8 cellular contexts compared by ENCODE assay signal in the genomic region with DNA sequence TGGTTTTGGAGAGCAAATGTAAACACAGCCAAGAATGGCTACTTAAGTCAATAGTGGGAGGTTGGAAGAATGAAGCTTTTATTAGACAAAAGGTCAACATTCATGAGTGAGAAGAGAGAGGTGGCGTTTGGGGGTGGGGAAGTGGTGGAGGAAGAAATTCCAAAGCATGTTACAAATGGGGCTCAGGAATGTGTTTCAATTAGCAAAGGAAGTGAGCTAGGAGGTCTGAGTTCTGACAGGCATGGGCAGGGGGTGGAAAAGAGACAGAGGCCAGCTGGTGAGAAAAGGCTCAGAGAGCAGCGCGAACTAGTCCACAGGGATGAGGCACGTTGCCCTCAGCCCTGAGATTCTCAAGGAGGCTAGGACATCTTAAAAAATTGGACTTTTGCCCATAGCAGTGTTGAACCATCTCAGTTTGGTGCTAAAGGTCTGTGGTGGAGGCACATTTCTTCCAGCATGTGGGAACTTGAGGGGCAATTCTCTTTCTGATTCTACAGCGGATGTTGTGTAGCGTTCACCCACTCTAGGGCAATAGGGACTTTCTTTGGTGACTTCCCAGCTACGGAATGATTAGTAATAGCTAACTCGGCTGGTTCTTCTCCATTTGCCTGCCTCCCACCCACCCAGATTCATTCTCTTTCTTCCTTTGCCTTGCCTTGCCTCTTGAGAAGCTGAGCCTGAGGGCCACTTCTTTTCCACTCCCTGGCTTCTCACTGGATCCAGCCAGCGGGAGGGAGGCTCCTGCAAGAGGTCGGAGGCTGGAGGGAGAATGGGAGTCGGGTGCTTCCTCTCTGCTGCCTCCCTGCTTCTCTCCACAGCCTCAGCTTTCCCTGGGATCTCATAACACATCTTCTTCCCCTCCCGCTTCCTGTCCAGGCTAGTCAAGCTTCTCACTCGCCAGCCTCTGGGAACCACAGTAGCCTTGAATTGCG. TPM values are rescaled to one million over a fixed set of nuclear protein-coding genes. Genes with fewer than 3 reads are reported as not detected.
DNase-seq lines count a peak whose midpoint lies in the region; ATAC-seq and TF ChIP-seq lines count a peak whose summit lies in the region.

No MANE protein-coding gene starts in this region.

- H3K27me3 ChIP-seq in neutrophil (no peaks in the 10 kb centered on the region), esophagus squamous epithelium (no peaks in the 10 kb centered on the region)

- TF ChIP-seq POLR2A in esophagus squamous epithelium (IDR thresholded peaks at IDR 0.05): no peak

- H3K27ac ChIP-seq in neutrophil: peak overlapping the region; percentile 25
- peak overlapping the region in 2 of 4 donors; percentile 11 to 27 for H3K27ac ChIP-seq in esophagus squamous epithelium

- TF ChIP-seq CTCF in GM12865 (IDR thresholded peaks at IDR 0.05; ENCODE audit: insufficient read depth, low read depth, low read length, missing control alignments) (no peak), choroid plexus epithelial cell (conservative IDR thresholded peaks at IDR 0.05; ENCODE audit: low read depth, low read length) (no peak), neutrophil (IDR thresholded peaks at IDR 0.05) (no peak), esophagus squamous epithelium (IDR thresholded peaks at IDR 0.05) (no peak)

- intact Hi-C loops in esophagus squamous epithelium (cut with DNase I): no loop called here

- peak overlapping the region; percentile 39 for H3K4me3 ChIP-seq in GM12865 (ENCODE audit: low read depth, low read length)
- no peak overlapping the region for H3K4me3 ChIP-seq in choroid plexus epithelial cell (ENCODE audit: low read depth, low read length)
- H3K4me3 ChIP-seq in neutrophil (ENCODE audit: low read depth in 1 of 2, low read length in 1 of 2): no peak overlapping the region
- H3K4me3 ChIP-seq in esophagus squamous epithelium: no peak overlapping the region

- H3K9me3 ChIP-seq in neutrophil (no peaks in the 10 kb centered on the region), esophagus squamous epithelium (no peaks in the 10 kb centered on the region)

- 66 to 78% methylated on average over 14 of the region's 14 CpGs for WGBS in esophagus squamous epithelium, 2 donors

- H3K36me3 ChIP-seq in neutrophil: peaks cover 48% of the 10 kb centered on the region
- H3K36me3 ChIP-seq in esophagus squamous epithelium: no peaks in the 10 kb centered on the region

- peak; percentile 45 for ATAC-seq in GM21390 (IDR thresholded peaks at IDR 0.05; ENCODE audit: unreplicated experiment)

- H3K4me1 ChIP-seq in neutrophil (ENCODE audit: control insufficient read depth in 1 of 2, insufficient read depth in 1 of 2, low read depth in 1 of 2, low read length in 1 of 2): no peaks in the 10 kb centered on the region
- H3K4me1 ChIP-seq in esophagus squamous epithelium: peaks cover 0 to 17% (median 8%) of the 10 kb centered on the region in 3 donors

- DNase-seq in GM12865 (ENCODE audit: low read depth) (peak; percentile 88), HuH-7 (ENCODE audit: low spot score) (peak; percentile 45), choroid plexus epithelial cell (ENCODE audit: low read depth) (peak; percentile 92), esophagus squamous epithelium (lab: John Stamatoyannopoulos, UW) (no peak), NCI-H524 (lab: John Stamatoyannopoulos, UW) (no peak), OCI-M1 (lab: John Stamatoyannopoulos, UW) (no peak)

RNA-seq across cellular contexts. Expression of gene NEDD9, which starts 45.1 kb away (rescaled TPM):
- 10 to 100 TPM in 2 of 4 donors, 1 to 10 TPM in 2; 7.7 to 14.9 (median 10.9) TPM for total RNA-seq in esophagus squamous epithelium

Comparison
In these comparisons a context has a peak if more than half of its experiments do, and no peak if none do; other contexts are left out.
1. DNase-seq: peak in GM12865 (single experiment), HuH-7 (single experiment) and choroid plexus epithelial cell (single experiment); none in esophagus squamous epithelium (single experiment), NCI-H524 (0 of 2) and OCI-M1 (single experiment).